ENCODE assay signal across 12 cellular contexts in the genomic region with DNA sequence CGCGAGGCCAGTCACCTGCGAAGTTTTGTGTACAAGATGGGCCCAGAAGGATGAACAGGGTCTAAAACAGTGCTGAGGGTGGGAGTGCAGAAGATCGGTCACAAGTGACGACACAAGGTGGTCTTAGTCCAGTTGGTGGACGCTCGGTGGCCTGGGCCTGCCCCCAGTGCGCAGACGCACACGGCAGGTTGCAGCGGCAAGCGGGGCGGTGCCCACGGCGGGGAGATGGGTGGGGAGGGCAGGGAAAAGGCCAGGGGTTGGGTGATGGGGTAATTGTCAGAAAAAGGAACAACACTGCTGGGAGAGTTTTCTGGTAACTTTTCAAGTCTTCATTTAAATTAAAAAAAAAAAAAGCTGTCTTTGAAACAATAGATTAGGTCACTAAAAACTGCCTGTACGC. TPM values are rescaled to one million over a fixed set of nuclear protein-coding genes. Genes with fewer than 3 reads are reported as not detected.
DNase-seq lines count a peak whose midpoint lies in the region; ATAC-seq and TF ChIP-seq lines count a peak whose summit lies in the region.
"Had no signal": no experiment of that assay in that cellular context is flagged by ENCODE, and none has a peak within 500 bp of the region (broad histone marks: within the 10 kb centered on the region; RNA-seq: fewer than 3 reads in every experiment).

No MANE protein-coding gene starts in this region.

- CTCF ChIA-PET in T-cell (lab: Charles Lee), result interaction anchor here (0.7 to 1.1 kb wide), 2 partner anchors 235 to 1278 kb away, joined by 4 to 5 read pairs; no protein-coding TSS in a partner anchor

- H3K4me1 Mint-ChIP-seq in natural killer cell treated with Interleukin-12 subunit alpha and Interleukin-12 subunit beta and Interleukin-15 and Interleukin-18, amount 100 ng/mL, for 72 hours (ENCODE audit: low read depth in 2 of 2), result peaks cover 29 to 31% of the 10 kb centered on the region in 2 donors
- H3K4me1 Mint-ChIP-seq in natural killer cell (peaks cover 15 to 23% of the 10 kb centered on the region in 2 donors), T-cell (peaks cover 32 to 36% (median 34%) of the 10 kb centered on the region in 3 donors), type B pancreatic cell (ENCODE audit: unreplicated experiment) (peaks cover 13% of the 10 kb centered on the region)

- no peaks in the 10 kb centered on the region for H3K36me3 ChIP-seq in iPS-15b (ENCODE audit: control insufficient read depth, insufficient read depth, low read length)
- H3K36me3 ChIP-seq: pancreas had no signal

- no peak for ATAC-seq in natural killer cell treated with Interleukin-12 subunit alpha and Interleukin-12 subunit beta and Interleukin-15 and Interleukin-18, amount 100 ng/mL, for 72 hours
- ATAC-seq in natural killer cell (no peak), T-cell (replicated peaks in 1 of 4) (no peak), GM21526 (IDR thresholded peaks at IDR 0.05; ENCODE audit: low FRiP score, unreplicated experiment) (no peak), HG02798 (IDR thresholded peaks at IDR 0.05; ENCODE audit: poor library complexity, unreplicated experiment) (no peak)
- ATAC-seq: left colon, pancreas had no signal

- intact Hi-C loops in natural killer cell (cut with micrococcal nuclease), result loop anchor here (10.0 kb wide), 2 partner anchors 119 to 389 kb away; a partner anchor contains a TSS

- no peak overlapping the region for H3K4me3 ChIP-seq in iPS-15b (ENCODE audit: low read depth, low read length)
- H3K4me3 ChIP-seq: pancreas had no signal

- TF ChIP-seq CTCF in natural killer cell (IDR thresholded peaks at IDR 0.05), result no peak
- no peak for TF ChIP-seq CTCF in type B pancreatic cell (conservative IDR thresholded peaks at IDR 0.05)

- H3K27me3 Mint-ChIP-seq in natural killer cell treated with Interleukin-12 subunit alpha and Interleukin-12 subunit beta and Interleukin-15 and Interleukin-18, amount 100 ng/mL, for 72 hours, result no peaks in the 10 kb centered on the region
- H3K27me3 Mint-ChIP-seq in natural killer cell (ENCODE audit: low read depth in 2 of 2) (no peaks in the 10 kb centered on the region), T-cell (peaks cover 0 to 3% of the 10 kb centered on the region in 2 donors), type B pancreatic cell (no peaks in the 10 kb centered on the region)

- H3K9me3 Mint-ChIP-seq in natural killer cell treated with Interleukin-12 subunit alpha and Interleukin-12 subunit beta and Interleukin-15 and Interleukin-18, amount 100 ng/mL, for 72 hours, result no peaks in the 10 kb centered on the region
- no peaks in the 10 kb centered on the region for H3K9me3 Mint-ChIP-seq in natural killer cell
- H3K9me3 Mint-ChIP-seq in T-cell, result no peaks in the 10 kb centered on the region
- H3K9me3 Mint-ChIP-seq in type B pancreatic cell, result no peaks in the 10 kb centered on the region

- peak overlapping the region; percentile 25 for H3K4me3 Mint-ChIP-seq in natural killer cell treated with Interleukin-12 subunit alpha and Interleukin-12 subunit beta and Interleukin-15 and Interleukin-18, amount 100 ng/mL, for 72 hours
- H3K4me3 Mint-ChIP-seq in natural killer cell (no peak overlapping the region), T-cell (peak overlapping the region; percentile 28 to 83 (median 35)), type B pancreatic cell (peak overlapping the region; percentile 61)

- no peaks in the 10 kb centered on the region for H3K36me3 Mint-ChIP-seq in natural killer cell treated with Interleukin-12 subunit alpha and Interleukin-12 subunit beta and Interleukin-15 and Interleukin-18, amount 100 ng/mL, for 72 hours
- H3K36me3 Mint-ChIP-seq in natural killer cell, result no peaks in the 10 kb centered on the region
- H3K36me3 Mint-ChIP-seq in T-cell, result peaks cover 2% of the 10 kb centered on the region
- peaks cover 9% of the 10 kb centered on the region for H3K36me3 Mint-ChIP-seq in type B pancreatic cell

- peaks cover 7% of the 10 kb centered on the region for H3K4me1 ChIP-seq in iPS-15b (ENCODE audit: control insufficient read depth, insufficient read depth, low read length)

- DNase-seq in natural killer cell treated with Interleukin-12 subunit alpha and Interleukin-12 subunit beta and Interleukin-15 and Interleukin-18, amount 100 ng/mL, for 72 hours (ENCODE audit: low spot score), result no peak
- DNase-seq in natural killer cell (no peak), T-cell (no peak), type B pancreatic cell (ENCODE audit: extremely low spot score, unreplicated experiment) (no peak), NCI-H1694 treated with DMSO at 0.1 percent for 48 hours (lab: John Stamatoyannopoulos, UW) (no peak)
- DNase-seq: NCI-H1436 treated with DMSO at 0.1 percent for 48 hours; stimulated activated naive CD4-positive, alpha-beta T cell treated with Interleukin-2 at 50 U/mL for 16 hours had no signal

- H3K27me3 ChIP-seq in iPS-15b (ENCODE audit: control insufficient read depth, insufficient read depth, low read length), result no peaks in the 10 kb centered on the region
- H3K27me3 ChIP-seq: pancreas had no signal

- POLR2A ChIA-PET in T-cell (lab: Charles Lee), result interaction anchor here (0.6 to 1.8 kb wide), 2 partner anchors 77 to 117 kb away, joined by 3 to 5 read pairs; a partner anchor contains a TSS

- peak overlapping the region in 1 of 2 donors; percentile 41 for H3K27ac Mint-ChIP-seq in natural killer cell treated with Interleukin-12 subunit alpha and Interleukin-12 subunit beta and Interleukin-15 and Interleukin-18, amount 100 ng/mL, for 72 hours
- H3K27ac Mint-ChIP-seq in natural killer cell (peak overlapping the region in 1 of 2 donors; percentile 29), T-cell (peak overlapping the region; percentile 55 to 87), type B pancreatic cell (no peak overlapping the region)

- no peaks in the 10 kb centered on the region for H3K9me3 ChIP-seq in iPS-15b (ENCODE audit: control insufficient read depth, insufficient read depth, low read length)
- H3K9me3 ChIP-seq: pancreas had no signal

- H3K9ac ChIP-seq in iPS-15b (ENCODE audit: low read depth, low read length), result peak overlapping the region; percentile 32

RNA-seq across cellular contexts. Expression of a gene that starts 1.0 kb away (rescaled TPM):
- 10 to 100 TPM; 62.2 to 71.2 TPM for total RNA-seq in natural killer cell treated with Interleukin-12 subunit alpha and Interleukin-12 subunit beta and Interleukin-15 and Interleukin-18, amount 100 ng/mL, for 72 hours
- total RNA-seq in natural killer cell (10 to 100 TPM in 1 of 3 donors, 1 to 10 TPM in 2; 6.8 to 13.5 (median 7.8) TPM), T-cell (10 to 100 TPM in 3 of 5 donors, 1 to 10 TPM in 2; 8.4 to 16.6 (median 14.2) TPM), type B pancreatic cell (ENCODE audit: low replicate concordance) (195 and 268 TPM in 2 replicates)
